ENCODE assay signal across 10 cellular contexts in genomic region chr6:155171109-155171746, GRCh38.
DNase-seq lines count a peak whose midpoint lies in the region; ATAC-seq and TF ChIP-seq lines count a peak whose summit lies in the region.
"Had no signal": no experiment of that assay in that cellular context is flagged by ENCODE, and none has a peak within 500 bp of the region (broad histone marks: within the 10 kb centered on the region; RNA-seq: fewer than 3 reads in every experiment).

No MANE protein-coding gene starts in this region.

- intact Hi-C loops in left cardiac atrium (cut with DNase I) = loop anchor here (5.0 to 10.0 kb wide), 4 partner anchors 236 to 494 kb away; no protein-coding TSS in a partner anchor

- H3K4me3 ChIP-seq in Peyer's patch = no peak overlapping the region
- H3K4me3 ChIP-seq: lung had no signal

- H3K27me3 ChIP-seq in Peyer's patch = no peaks in the 10 kb centered on the region

- DNase-seq in NK-92 treated with Interleukin-12 subunit alpha and Interleukin-12 subunit beta, amount 100 ng/mL, for 24 hours (lab: John Stamatoyannopoulos, UW) = peak; percentile 51
- DNase-seq in NK-92 (lab: John Stamatoyannopoulos, UW; ENCODE audit: unreplicated experiment) (no peak), Peyer's patch (peak in 1 of 3 donors; percentile 57), left cardiac atrium (peak; percentile 75), cortex of kidney (lab: John Stamatoyannopoulos, UW) (no peak)
- peak; percentile 5 to 34 (median 18) for DNase-seq in activated naive CD4-positive, alpha-beta T cell (lab: John Stamatoyannopoulos, UW)
- peak; percentile 75 for DNase-seq in stimulated activated CD4-positive, alpha-beta T cell treated with anti-CD3 and anti-CD28 coated beads, Interleukin-12 subunit alpha, Interleukin-12 subunit beta, amount 100 ng/mL, for 4 hours

- H3K4me1 ChIP-seq in Peyer's patch = peaks cover 0 to 3% (median 0%) of the 10 kb centered on the region in 4 donors

- TF ChIP-seq CTCF in Peyer's patch (IDR thresholded peaks at IDR 0.05) = no peak

- H3K27ac ChIP-seq in Peyer's patch = peak overlapping the region in 3 of 4 donors; percentile 9 to 42 (median 19)
- H3K27ac ChIP-seq: C4-2B had no signal

- ATAC-seq in HG03060 (IDR thresholded peaks at IDR 0.05; ENCODE audit: low read depth, unreplicated experiment) = peak; percentile 81
- ATAC-seq in left cardiac atrium = peak; percentile 63 to 90

- H3K36me3 ChIP-seq in Peyer's patch = peaks cover 0 to 2% (median 0%) of the 10 kb centered on the region in 3 donors

- TF ChIP-seq POLR2A in Peyer's patch (IDR thresholded peaks at IDR 0.05) = no peak

- H3K9me3 ChIP-seq in Peyer's patch = no peaks in the 10 kb centered on the region

Comparison
In these comparisons a context has a peak if more than half of its experiments do, and no peak if none do; other contexts are left out.
1. DNase-seq: peak in NK-92 treated with Interleukin-12 subunit alpha and Interleukin-12 subunit beta, amount 100 ng/mL, for 24 hours (single experiment), activated naive CD4-positive, alpha-beta T cell (4 of 4), left cardiac atrium (single experiment) and stimulated activated CD4-positive, alpha-beta T cell treated with anti-CD3 and anti-CD28 coated beads, Interleukin-12 subunit alpha, Interleukin-12 subunit beta, amount 100 ng/mL, for 4 hours (single experiment); none in NK-92 (single experiment) and cortex of kidney (single experiment).